Comparison of ENCODE assay signal across 27 cellular contexts in genomic region chr10:7281429-7281828, GRCh38.
"Had no signal": no experiment of that assay in that cellular context is flagged by ENCODE, and none has a peak within 500 bp of the region (broad histone marks: within the 10 kb centered on the region; RNA-seq: fewer than 3 reads in every experiment).

No MANE protein-coding gene starts in this region.

- H3K27ac Mint-ChIP-seq: dendritic cell treated with granulocyte-macrophage colony-stimulating factor and Interleukin-4, amounts not matched to agents 40 ng/mL and 50 ng/mL, for 4 days; mesothelial cell of epicardium; stimulated activated naive B cell treated with anti-CD40 and anti-IgM and Interleukin-4, amounts not matched to agents 10 μg/mL and 1 μg/mL and 100 μg/mL, for 72 hours had no signal

- H3K4me1 ChIP-seq: ascending aorta, gastrocnemius medialis, right atrium auricular region, tibial nerve had no signal

- H3K27me3 Mint-ChIP-seq: activated naive CD8-positive, alpha-beta T cell treated with anti-CD3 and anti-CD28 coated beads, Interleukin-2, amount 10 ng/mL, durations not matched to agents 7 days and 5 days; dendritic cell treated with granulocyte-macrophage colony-stimulating factor and Interleukin-4, amounts not matched to agents 40 ng/mL and 50 ng/mL, for 4 days; naive B cell; stimulated activated naive B cell treated with anti-CD40 and anti-IgM and Interleukin-4, amounts not matched to agents 10 μg/mL and 1 μg/mL and 100 μg/mL, for 72 hours had no signal

- H3K27me3 ChIP-seq: ascending aorta, esophagus squamous epithelium, gastrocnemius medialis, right atrium auricular region, tibial nerve had no signal

- H3K4me3 ChIP-seq: ascending aorta, esophagus squamous epithelium, gastrocnemius medialis, right atrium auricular region, smooth muscle cell, tibial nerve had no signal

- H3K9me3 ChIP-seq: ascending aorta, esophagus squamous epithelium, gastrocnemius medialis, right atrium auricular region, tibial nerve had no signal

- H3K4me2 ChIP-seq: smooth muscle cell had no signal

- H3K36me3 ChIP-seq: ascending aorta, esophagus squamous epithelium, gastrocnemius medialis, right atrium auricular region had no signal

- ATAC-seq: gastrocnemius medialis; left cardiac atrium; left ventricle myocardium superior; stimulated activated naive B cell treated with anti-CD40 and anti-IgM and Interleukin-4, amounts not matched to agents 10 μg/mL and 1 μg/mL and 100 μg/mL, for 72 hours had no signal

- H3K27ac ChIP-seq: ascending aorta, epithelial cell of prostate, esophagus squamous epithelium, gastrocnemius medialis, right atrium auricular region, tibial nerve had no signal

- DNase-seq: activated CD4-positive, alpha-beta T cell treated with anti-CD3 and anti-CD28 coated beads for 4 hours; activated CD4-positive, alpha-beta T cell treated with anti-CD3 and anti-CD28 coated beads, Interleukin-2, amount 50 U/mL, for 48 hours; activated CD4-positive, CD25-positive, alpha-beta regulatory T cell; activated CD8-positive, alpha-beta memory T cell treated with anti-CD3 and anti-CD28 coated beads, Interleukin-2, amount 50 U/mL, for 48 hours; activated effector memory CD4-positive, alpha-beta T cell treated with Interleukin-2 at 50 U/mL for 16 hours; activated naive CD4-positive, alpha-beta T cell treated with Interleukin-2 at 50 U/mL for 16 hours; activated naive CD8-positive, alpha-beta T cell treated with anti-CD3 and anti-CD28 coated beads, Interleukin-2, amount 10 ng/mL, durations not matched to agents 7 days and 5 days; esophagus squamous epithelium; gastrocnemius medialis; head of caudate nucleus; hippocampal formation; left cardiac atrium; left ventricle myocardium superior; naive B cell; stimulated activated CD4-positive, alpha-beta T cell treated with anti-CD3 and anti-CD28 coated beads, Interleukin-1b, Interleukin-23, amount 100 ng/mL, for 48 hours; stimulated activated CD4-positive, alpha-beta T cell treated with anti-CD3 and anti-CD28 coated beads, Interleukin-4, amount 100 ng/mL, for 4 hours; stimulated activated CD8-positive, alpha-beta memory T cell treated with anti-CD3 and anti-CD28 coated beads, Interleukin-4, amount 100 ng/mL, for 48 hours; stimulated activated naive B cell treated with anti-CD40 and anti-IgM and Interleukin-4, amounts not matched to agents 10 μg/mL and 1 μg/mL and 100 μg/mL, for 72 hours; T-helper 1 cell had no signal

- H3K36me3 Mint-ChIP-seq: brain, mesothelial cell of epicardium, naive B cell had no signal

- H3K4me3 Mint-ChIP-seq: activated naive CD8-positive, alpha-beta T cell treated with anti-CD3 and anti-CD28 coated beads, Interleukin-2, amount 10 ng/mL, durations not matched to agents 7 days and 5 days; brain; dendritic cell treated with granulocyte-macrophage colony-stimulating factor and Interleukin-4, amounts not matched to agents 40 ng/mL and 50 ng/mL, for 4 days; mesothelial cell of epicardium; naive B cell; stimulated activated naive B cell treated with anti-CD40 and anti-IgM and Interleukin-4, amounts not matched to agents 10 μg/mL and 1 μg/mL and 100 μg/mL, for 72 hours had no signal

- H3K9me3 Mint-ChIP-seq: activated naive CD8-positive, alpha-beta T cell treated with anti-CD3 and anti-CD28 coated beads, Interleukin-2, amount 10 ng/mL, durations not matched to agents 7 days and 5 days; dendritic cell treated with granulocyte-macrophage colony-stimulating factor and Interleukin-4, amounts not matched to agents 40 ng/mL and 50 ng/mL, for 4 days; mesothelial cell of epicardium had no signal
